In genomic region chr1:25243907-25244306, GRCh38 we compare ENCODE assay signal across 15 cellular contexts. TPM values are rescaled to one million over a fixed set of nuclear protein-coding genes. Genes with fewer than 3 reads are reported as not detected.
A peak's percentile ranks its signal among the peaks of the same experiment; 100 is the strongest.
DNase-seq lines count a peak whose midpoint lies in the region; ATAC-seq and TF ChIP-seq lines count a peak whose summit lies in the region.
"Had no signal": no experiment of that assay in that cellular context is flagged by ENCODE, and none has a peak within 500 bp of the region (broad histone marks: within the 10 kb centered on the region; RNA-seq: fewer than 3 reads in every experiment).

No MANE protein-coding gene starts in this region.

- ATAC-seq in HG02610 (IDR thresholded peaks at IDR 0.05; ENCODE audit: unreplicated experiment): no peak
- ATAC-seq: right cardiac atrium had no signal

- H3K4me1 Mint-ChIP-seq in activated T-cell treated with anti-CD3 and anti-CD28 coated beads, Interleukin-2, amount 50 U/mL, for 24 hours (ENCODE audit: low read depth): peaks cover 73% of the 10 kb centered on the region
- peaks cover 59% of the 10 kb centered on the region for H3K4me1 Mint-ChIP-seq in chondrocyte (ENCODE audit: low read depth)

- H3K4me3 Mint-ChIP-seq in activated T-cell treated with anti-CD3 and anti-CD28 coated beads, Interleukin-2, amount 50 U/mL, for 24 hours: peak overlapping the region; percentile 95
- H3K4me3 Mint-ChIP-seq in chondrocyte (ENCODE audit: unreplicated experiment): no peak overlapping the region
- H3K4me3 Mint-ChIP-seq: nephron progenitor cell had no signal

- H3K9ac ChIP-seq in SK-N-SH (peak overlapping the region; percentile 99; the same call in 1 of the 2 replicates), trophoblast cell (ENCODE audit: low read length) (no peak overlapping the region)

- H3K27me3 Mint-ChIP-seq in activated T-cell treated with anti-CD3 and anti-CD28 coated beads, Interleukin-2, amount 50 U/mL, for 24 hours: no peaks in the 10 kb centered on the region
- no peaks in the 10 kb centered on the region for H3K27me3 Mint-ChIP-seq in chondrocyte (ENCODE audit: low read depth)

- H3K4me3 ChIP-seq in SK-N-SH (ENCODE audit: low read depth in 2 of 2, low read length in 1 of 2) (peak overlapping the region in 1 of 2 experiments; percentile 86; a peak in 2 of 4 replicates), trophoblast cell (ENCODE audit: low read depth, low read length) (no peak overlapping the region)

- H3K4ac ChIP-seq in trophoblast cell (ENCODE audit: low read depth, low read length): peak overlapping the region; percentile 30

- no peak overlapping the region for H4K12ac ChIP-seq in trophoblast cell (ENCODE audit: low read depth, low read length)

- H2AFZ ChIP-seq in SK-N-SH (ENCODE audit: low read depth) (no peak overlapping the region), trophoblast cell (ENCODE audit: insufficient read depth, low read length, poor library complexity) (no peak overlapping the region)

- TF ChIP-seq EP300 in SK-N-SH (IDR thresholded peaks at IDR 0.05; ENCODE audit: borderline replicate concordance in 1 of 2, low read depth in 1 of 2, low read length in 1 of 2): peak in 1 of 2 experiments; percentile 93; a peak in 2 of 4 replicates

- H3K27me3 ChIP-seq in SK-N-SH (ENCODE audit: insufficient read depth) (no peaks in the 10 kb centered on the region), trophoblast cell (ENCODE audit: insufficient read depth, low read length) (no peaks in the 10 kb centered on the region)
- H3K27me3 ChIP-seq: tibial artery had no signal

- 22% methylated on average over 6 of the region's 6 CpGs for WGBS in SK-N-SH (ENCODE audit: low lambda C conversion rate)
- no CpG with 5 or more reads among the region's 6 CpGs for WGBS in trophoblast cell (ENCODE audit: extremely low coverage, insufficient coverage, insufficient read length)

- TF ChIP-seq RAD21 in SK-N-SH (IDR thresholded peaks at IDR 0.05; ENCODE audit: low read length): peak; percentile 5; the same call in 1 of the 2 replicates

- TF ChIP-seq CTCF in SK-N-SH (IDR thresholded peaks at IDR 0.05): no peak
- no peak for TF ChIP-seq CTCF in chondrocyte (IDR thresholded peaks at IDR 0.05)

- H4K8ac ChIP-seq in trophoblast cell (ENCODE audit: low read depth, low read length): no peak overlapping the region

- H3K27ac ChIP-seq in SK-N-SH (ENCODE audit: low read depth in 2 of 2, low read length in 1 of 2): peak overlapping the region in 1 of 2 experiments; percentile 99; a peak in 3 of 4 replicates
- no peak overlapping the region for H3K27ac ChIP-seq in trophoblast cell (ENCODE audit: low read depth, low read length)
- H3K27ac ChIP-seq: WERI-Rb-1 had no signal

- H3K36me3 ChIP-seq in SK-N-SH (replicated peaks in 1 of 2; ENCODE audit: control insufficient read depth in 1 of 2, insufficient read depth in 2 of 2, low read length in 1 of 2) (peaks cover 40 to 60% of the 10 kb centered on the region in 2 experiments), trophoblast cell (ENCODE audit: control insufficient read depth in 1 of 2, insufficient read depth in 2 of 2, low read length in 2 of 2) (peaks cover 19 to 24% of the 10 kb centered on the region in 2 experiments)

- H2BK120ac ChIP-seq in trophoblast cell (ENCODE audit: insufficient read depth, low read length, poor library complexity): no peak overlapping the region

- H3K14ac ChIP-seq in trophoblast cell (ENCODE audit: low read length): no peak overlapping the region

- no peak overlapping the region for H2AK5ac ChIP-seq in trophoblast cell (ENCODE audit: low read length)

- H3K9me3 Mint-ChIP-seq in activated T-cell treated with anti-CD3 and anti-CD28 coated beads, Interleukin-2, amount 50 U/mL, for 24 hours: no peaks in the 10 kb centered on the region
- H3K9me3 Mint-ChIP-seq in chondrocyte (ENCODE audit: low read depth): no peaks in the 10 kb centered on the region
- H3K9me3 Mint-ChIP-seq: nephron progenitor cell had no signal

- H3K27ac Mint-ChIP-seq in activated T-cell treated with anti-CD3 and anti-CD28 coated beads, Interleukin-2, amount 50 U/mL, for 24 hours: peak overlapping the region; percentile 69
- H3K27ac Mint-ChIP-seq in chondrocyte (ENCODE audit: unreplicated experiment): peak overlapping the region; percentile 49
- H3K27ac Mint-ChIP-seq: nephron progenitor cell had no signal

- POLR2A ChIA-PET in SK-N-SH (lab: Yijun Ruan, JAX): no interaction called here

- peaks cover 19% of the 10 kb centered on the region for H3K79me1 ChIP-seq in trophoblast cell (ENCODE audit: low read length)

- no peak for DNase-seq in activated T-cell treated with anti-CD3 and anti-CD28 coated beads, Interleukin-2, amount 50 U/mL, for 24 hours
- DNase-seq in activated T-cell treated with anti-CD3 and anti-CD28 coated beads for 4 hours (no peak), SK-N-SH (peak; percentile 59), chondrocyte (ENCODE audit: low spot score) (no peak), trophoblast cell (no peak), RKO (ENCODE audit: low spot score) (no peak), NCI-H1105 treated with DMSO at 0.1 percent for 48 hours (lab: John Stamatoyannopoulos, UW) (no peak)
- DNase-seq: Kasumi-1, NCI-H1694, NCI-H446 treated with DMSO at 0.1 percent for 48 hours, nephron progenitor cell, right cardiac atrium, tibial artery, WERI-Rb-1 had no signal

- no peak overlapping the region for H3K18ac ChIP-seq in trophoblast cell (ENCODE audit: low read length)

- CTCF ChIA-PET in SK-N-SH (lab: Yijun Ruan, JAX): interaction anchor here (1.6 kb wide), 1 partner anchor 39 kb away, joined by 3 read pairs; no protein-coding TSS in a partner anchor

- no peak overlapping the region for H3K23ac ChIP-seq in trophoblast cell (ENCODE audit: low read length)

- H3K4me1 ChIP-seq in SK-N-SH (ENCODE audit: control insufficient read depth in 1 of 2, insufficient read depth in 2 of 2, low read depth in 1 of 2, low read length in 1 of 2): peaks cover 15 to 27% of the 10 kb centered on the region in 2 experiments; a peak in 3 of 4 replicates
- peaks cover 6 to 8% of the 10 kb centered on the region in 2 experiments for H3K4me1 ChIP-seq in trophoblast cell (ENCODE audit: control insufficient read depth in 1 of 2, insufficient read depth in 2 of 2, low read length in 2 of 2)

- H3K79me2 ChIP-seq in SK-N-SH (ENCODE audit: insufficient read depth) (peaks cover 63% of the 10 kb centered on the region), trophoblast cell (ENCODE audit: control insufficient read depth, insufficient read depth, low read length, poor library complexity) (peaks cover 13% of the 10 kb centered on the region)

- H3K9me3 ChIP-seq in SK-N-SH: no peaks in the 10 kb centered on the region
- peaks cover 2% of the 10 kb centered on the region for H3K9me3 ChIP-seq in trophoblast cell (ENCODE audit: insufficient read depth, low read depth, low read length)
- H3K9me3 ChIP-seq: tibial artery had no signal

- no peak overlapping the region for H4K91ac ChIP-seq in trophoblast cell (ENCODE audit: low read depth, low read length)

- peaks cover 34% of the 10 kb centered on the region for H4K20me1 ChIP-seq in SK-N-SH (ENCODE audit: insufficient read depth)

- peaks cover 44% of the 10 kb centered on the region for H3F3A ChIP-seq in SK-N-SH (replicated peaks; ENCODE audit: insufficient read depth)

- H2BK5ac ChIP-seq in trophoblast cell (ENCODE audit: low read depth, low read length, poor library complexity): no peak overlapping the region

- H3K4me2 ChIP-seq in SK-N-SH (peak overlapping the region; percentile 95), trophoblast cell (ENCODE audit: low read length) (no peak overlapping the region)

- no peaks in the 10 kb centered on the region for H3K9me2 ChIP-seq in SK-N-SH

- peaks cover 83% of the 10 kb centered on the region for H3K36me3 Mint-ChIP-seq in activated T-cell treated with anti-CD3 and anti-CD28 coated beads, Interleukin-2, amount 50 U/mL, for 24 hours (ENCODE audit: low read depth)
- peaks cover 37% of the 10 kb centered on the region for H3K36me3 Mint-ChIP-seq in chondrocyte (ENCODE audit: low read depth)

- no peak overlapping the region for H2BK12ac ChIP-seq in trophoblast cell (ENCODE audit: low read length)

TF ChIP-seq in SK-N-SH, 30 proteins besides CTCF, POLR2A, EP300 and RAD21 (continues in another document):
- TF ChIP-seq FOXM1 (IDR thresholded peaks at IDR 0.05; ENCODE audit: low read depth) (no peak), NFIC (IDR thresholded peaks at IDR 0.05; ENCODE audit: borderline replicate concordance) (no peak), ELF1 (IDR thresholded peaks at IDR 0.05) (no peak), IRF3 (IDR thresholded peaks at IDR 0.05; ENCODE audit: low read depth, low read length) (no peak), CHD2 (IDR thresholded peaks at IDR 0.05; ENCODE audit: low read length, partially characterized antibody) (peak; percentile 84), RFX5 (IDR thresholded peaks at IDR 0.05; ENCODE audit: low read length) (no peak), GATA2 (CRISPR knock-in tag; IDR thresholded peaks at IDR 0.05) (peak; percentile 90), RCOR1 (IDR thresholded peaks at IDR 0.05; ENCODE audit: low read length) (peak; percentile 95)
- TF ChIP-seq, protein P1, sequence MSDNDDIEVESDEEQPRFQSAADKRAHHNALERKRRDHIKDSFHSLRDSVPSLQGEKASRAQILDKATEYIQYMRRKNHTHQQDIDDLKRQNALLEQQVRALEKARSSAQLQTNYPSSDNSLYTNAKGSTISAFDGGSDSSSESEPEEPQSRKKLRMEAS (IDR thresholded peaks at IDR 0.05; ENCODE audit: low read depth): no peak

RNA-seq across cellular contexts. Expression of gene RSRP1, which starts 3.3 kb away (rescaled TPM):
- polyA plus RNA-seq in SK-N-SH (2012; rRNA removed): 126 and 191 TPM in 2 replicates
- polyA plus RNA-seq in SK-N-SH (2012; cell fraction: cytosol; rRNA removed): 23.3 and 23.6 TPM in 2 replicates
- polyA plus RNA-seq in SK-N-SH (2012; cell fraction: nucleus; rRNA removed): 1,161 and 1,530 TPM in 2 replicates
- total RNA-seq in chondrocyte: 68.5 to 96.7 TPM (median 76.4 TPM) in 3 replicates
- 42.6 and 42.9 TPM in 2 replicates for polyA plus RNA-seq in trophoblast cell (2013)

RNA-seq across cellular contexts. Expression of gene SYF2, which starts 11.6 kb away (rescaled TPM):
- 31.1 and 32.3 TPM in 2 replicates for polyA plus RNA-seq in SK-N-SH (2012; rRNA removed)
- 48.7 and 78.4 TPM in 2 replicates for polyA plus RNA-seq in SK-N-SH (2012; cell fraction: cytosol; rRNA removed)
- 13.6 and 15.8 TPM in 2 replicates for polyA plus RNA-seq in SK-N-SH (2012; cell fraction: nucleus; rRNA removed)
- 23.2 to 25.9 TPM (median 24.3 TPM) in 3 replicates for total RNA-seq in chondrocyte
- polyA plus RNA-seq in trophoblast cell (2013): 62.1 and 63.3 TPM in 2 replicates

RNA-seq across cellular contexts. Expression of gene RHD, which starts 28.4 kb away (rescaled TPM):
- polyA plus RNA-seq in SK-N-SH (2012; rRNA removed): not detected in 2 replicates
- 0.05 TPM in 1 of 2 replicates, not detected in the other for polyA plus RNA-seq in SK-N-SH (2012; cell fraction: cytosol; rRNA removed)
- not detected in 2 replicates for polyA plus RNA-seq in SK-N-SH (2012; cell fraction: nucleus; rRNA removed)
- not detected in 3 replicates for total RNA-seq in chondrocyte
- polyA plus RNA-seq in trophoblast cell (2013): not detected in 2 replicates
